ENCODE assay signal across 18 cellular contexts in the genomic region with DNA sequence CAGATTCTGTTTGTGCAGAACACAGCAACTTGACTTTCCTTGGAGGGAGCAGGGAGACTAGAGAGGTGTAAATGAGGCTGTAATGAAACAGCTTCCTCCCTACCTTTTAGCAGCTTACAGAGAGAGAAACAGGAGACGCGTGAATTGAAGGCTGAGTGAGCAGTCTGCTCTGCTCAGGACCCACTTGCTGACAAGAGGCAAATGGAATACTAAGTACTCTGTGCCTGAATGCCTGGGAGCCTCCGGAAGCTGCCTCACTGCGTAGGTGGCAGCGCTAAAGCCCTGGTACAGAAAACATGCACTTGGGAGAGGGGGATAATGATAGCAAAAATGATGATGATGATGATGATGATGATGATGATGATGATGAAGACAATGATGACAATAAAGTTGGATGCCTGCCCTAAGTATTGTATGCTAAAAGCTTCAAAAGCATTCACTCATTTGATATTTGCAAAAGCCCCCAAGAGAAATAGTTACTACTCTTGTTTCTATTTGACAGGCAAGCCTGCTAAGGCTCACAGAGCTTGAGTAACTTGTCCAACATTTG.
"Had no signal": no experiment of that assay in that cellular context is flagged by ENCODE, and none has a peak within 500 bp of the region (broad histone marks: within the 10 kb centered on the region; RNA-seq: fewer than 3 reads in every experiment).

No MANE protein-coding gene starts in this region.

- H3K36me3 ChIP-seq: gastroesophageal sphincter, left ventricle myocardium inferior, lower lobe of right lung, prostate gland, right atrium auricular region had no signal

- H2AFZ ChIP-seq: parathyroid adenoma had no signal

- H3K9ac ChIP-seq: parathyroid adenoma had no signal

- FAIRE-seq: endometrium, keratinocyte, small intestine had no signal

- H3K27ac ChIP-seq: gastroesophageal sphincter, left ventricle myocardium inferior, lower lobe of right lung, parathyroid adenoma, prostate gland, right atrium auricular region had no signal

- H3K27me3 ChIP-seq: gastroesophageal sphincter, right atrium auricular region had no signal

- ATAC-seq: esophagus mucosa, gastroesophageal sphincter, lower lobe of right lung had no signal

- H3K79me2 ChIP-seq: parathyroid adenoma had no signal

- H3K4me1 ChIP-seq: gastroesophageal sphincter, lower lobe of right lung, parathyroid adenoma, prostate gland, right atrium auricular region had no signal

- DNase-seq: effector memory CD4-positive, alpha-beta T cell; foreskin fibroblast; immature natural killer cell; left ventricle myocardium inferior; lower lobe of right lung; midbrain; naive B cell; small intestine; stimulated activated CD4-positive, alpha-beta T cell treated with anti-CD3 and anti-CD28 coated beads, Interleukin-12 subunit alpha, Interleukin-12 subunit beta, amount 100 ng/mL, for 4 hours; stimulated activated naive CD4-positive, alpha-beta T cell; trophoblast cell had no signal

- H3K4me3 ChIP-seq: gastroesophageal sphincter, left ventricle myocardium inferior, lower lobe of right lung, prostate gland, right atrium auricular region had no signal

- H3K9me3 ChIP-seq: gastroesophageal sphincter, left ventricle myocardium inferior, lower lobe of right lung, prostate gland, right atrium auricular region had no signal
